In the genomic region with DNA sequence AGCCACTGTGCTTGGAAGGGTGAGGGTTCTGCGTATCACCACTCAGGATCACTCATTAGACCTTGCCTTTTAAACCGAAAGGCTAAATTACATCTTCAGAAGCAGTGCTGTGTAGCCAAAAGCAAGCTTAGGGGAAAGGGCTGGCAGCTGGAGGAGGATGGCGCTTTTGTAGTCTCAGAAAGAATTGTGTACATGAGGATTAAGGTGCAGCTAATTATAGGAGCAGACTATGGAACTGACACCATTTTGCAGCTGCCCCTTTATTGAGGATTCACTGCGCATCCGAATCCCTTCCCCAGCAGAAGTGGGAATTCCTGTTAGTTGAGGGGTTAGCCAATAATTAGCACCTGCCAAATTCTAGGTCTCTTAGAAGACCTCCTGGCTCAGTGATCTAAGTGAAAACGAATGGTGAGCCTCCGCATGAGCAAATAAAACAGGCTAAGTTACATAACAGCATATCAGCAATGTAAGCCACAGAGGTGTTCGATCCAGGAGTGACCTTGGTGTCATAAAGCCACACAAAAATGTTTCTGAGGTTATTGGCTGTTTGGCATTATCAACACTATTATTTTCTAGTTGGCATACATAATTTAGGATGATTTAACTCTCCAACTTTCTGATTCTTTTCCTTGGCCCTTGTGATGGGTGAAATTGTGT, we compare ENCODE assay signal across 25 cellular contexts. TPM values are rescaled to one million over a fixed set of nuclear protein-coding genes. Genes with fewer than 3 reads are reported as not detected.
DNase-seq lines count a peak whose midpoint lies in the region; ATAC-seq and TF ChIP-seq lines count a peak whose summit lies in the region.
"Had no signal": no experiment of that assay in that cellular context is flagged by ENCODE, and none has a peak within 500 bp of the region (broad histone marks: within the 10 kb centered on the region; RNA-seq: fewer than 3 reads in every experiment).

No MANE protein-coding gene starts in this region.

- H3K9me2 ChIP-seq in neural cell (ENCODE audit: insufficient read depth, low read length) = no peaks in the 10 kb centered on the region

- H3K4me1 ChIP-seq in prostate gland (replicated peaks) = no peaks in the 10 kb centered on the region
- H3K4me1 ChIP-seq: psoas muscle had no signal

- TF ChIP-seq POLR2A in prostate gland (IDR thresholded peaks at IDR 0.05) (no peak), erythroblast (IDR thresholded peaks at IDR 0.05; ENCODE audit: low read length) (no peak)

- no peak overlapping the region for H3K9ac ChIP-seq in neural cell (ENCODE audit: low read length)

- H3K36me3 ChIP-seq in neural cell (ENCODE audit: insufficient read depth, low read length) (no peaks in the 10 kb centered on the region), prostate gland (no peaks in the 10 kb centered on the region)
- H3K36me3 ChIP-seq: stomach had no signal

- H4K20me1 ChIP-seq in neural cell (ENCODE audit: insufficient read depth) = peaks cover 3% of the 10 kb centered on the region

- peak overlapping the region; percentile 83 for H3K27ac ChIP-seq in neural cell (ENCODE audit: low read length)
- H3K27ac ChIP-seq in prostate gland = no peak overlapping the region
- H3K27ac ChIP-seq: psoas muscle, skin epidermis, stomach had no signal

- H3F3A ChIP-seq in neural cell (ENCODE audit: insufficient read depth, low read length, poor library complexity, severe bottlenecking) = peaks cover 13% of the 10 kb centered on the region

- no peak for TF ChIP-seq EP300 in neural cell (conservative IDR thresholded peaks at IDR 0.05; ENCODE audit: poor library complexity, severe bottlenecking)

- peak; percentile 88 for DNase-seq in NCI-H1105 treated with DMSO at 0.1 percent for 48 hours (lab: John Stamatoyannopoulos, UW)
- peak; percentile 84 for DNase-seq in NCI-H2081 treated with DMSO at 0.1 percent for 48 hours (lab: John Stamatoyannopoulos, UW)
- DNase-seq in NCI-H748 (lab: John Stamatoyannopoulos, UW; ENCODE audit: unreplicated experiment) = peak; percentile 96
- DNase-seq in prostate gland (ENCODE audit: low spot score) = no peak
- DNase-seq in erythroblast (lab: John Stamatoyannopoulos, UW) = no peak
- DNase-seq: activated CD4-positive, alpha-beta T cell treated with anti-CD3 and anti-CD28 coated beads, Interleukin-2, amount 50 U/mL, for 1 hour; activated CD8-positive, alpha-beta memory T cell treated with anti-CD3 and anti-CD28 coated beads, Interleukin-2, amount 50 U/mL, for 48 hours; activated gamma-delta T cell treated with Interleukin-2 at 50 U/mL for 16 hours; AML-193; central memory CD4-positive, alpha-beta T cell; foreskin melanocyte; hypothalamus; islet precursor cell; naive thymus-derived CD8-positive, alpha-beta T cell; NCI-H226; OCI-M1; psoas muscle; SIG-M5; stimulated activated CD4-positive, alpha-beta T cell treated with anti-CD3 and anti-CD28 coated beads, Interleukin-4, amount 100 ng/mL, for 24 hours; stomach had no signal

- H3K4me3 ChIP-seq in neural cell (ENCODE audit: low read length) = peak overlapping the region; percentile 48
- H3K4me3 ChIP-seq in prostate gland = no peak overlapping the region
- H3K4me3 ChIP-seq: psoas muscle, skin epidermis, stomach had no signal

- no peak for TF ChIP-seq CTCF in neural cell (IDR thresholded peaks at IDR 0.05; ENCODE audit: poor library complexity, severe bottlenecking)
- no peak for TF ChIP-seq CTCF in prostate gland (IDR thresholded peaks at IDR 0.05)

- no peak for TF ChIP-seq RAD21 in neural cell (conservative IDR thresholded peaks at IDR 0.05)

- H3K27me3 ChIP-seq in neural cell (ENCODE audit: insufficient read depth, low read depth, low read length) = no peaks in the 10 kb centered on the region
- H3K27me3 ChIP-seq in prostate gland (replicated peaks; ENCODE audit: insufficient read depth) = no peaks in the 10 kb centered on the region
- H3K27me3 ChIP-seq: stomach had no signal

- intact Hi-C loops in prostate gland (cut with DNase I) = no loop called here

- H3K4me2 ChIP-seq in neural cell (ENCODE audit: low read length) = peak overlapping the region; percentile 40

- H2AFZ ChIP-seq in neural cell (ENCODE audit: low read depth, low read length) = no peak overlapping the region

- WGBS in prostate gland = 72% methylated on average over 8 of the region's 8 CpGs

- H3K79me2 ChIP-seq in neural cell (replicated peaks; ENCODE audit: insufficient read depth, low read length) = no peaks in the 10 kb centered on the region

- ATAC-seq in GM18861 (IDR thresholded peaks at IDR 0.05; ENCODE audit: unreplicated experiment) = no peak
- ATAC-seq: HCT116; naive thymus-derived CD8-positive, alpha-beta T cell; psoas muscle had no signal

- H3K9me3 ChIP-seq in neural cell (ENCODE audit: low read length) (no peaks in the 10 kb centered on the region), prostate gland (no peaks in the 10 kb centered on the region)
- H3K9me3 ChIP-seq: psoas muscle, stomach had no signal

TF ChIP-seq in neural cell, 6 proteins besides CTCF, POLR2A, EP300 and RAD21:
- TF ChIP-seq SMC3 (conservative IDR thresholded peaks at IDR 0.05; ENCODE audit: poor library complexity) (no peak), POLR2AphosphoS5 (IDR thresholded peaks at IDR 0.05) (no peak), TAF1 (IDR thresholded peaks at IDR 0.05; ENCODE audit: low read depth) (no peak)
- TF ChIP-seq, protein P1, sequence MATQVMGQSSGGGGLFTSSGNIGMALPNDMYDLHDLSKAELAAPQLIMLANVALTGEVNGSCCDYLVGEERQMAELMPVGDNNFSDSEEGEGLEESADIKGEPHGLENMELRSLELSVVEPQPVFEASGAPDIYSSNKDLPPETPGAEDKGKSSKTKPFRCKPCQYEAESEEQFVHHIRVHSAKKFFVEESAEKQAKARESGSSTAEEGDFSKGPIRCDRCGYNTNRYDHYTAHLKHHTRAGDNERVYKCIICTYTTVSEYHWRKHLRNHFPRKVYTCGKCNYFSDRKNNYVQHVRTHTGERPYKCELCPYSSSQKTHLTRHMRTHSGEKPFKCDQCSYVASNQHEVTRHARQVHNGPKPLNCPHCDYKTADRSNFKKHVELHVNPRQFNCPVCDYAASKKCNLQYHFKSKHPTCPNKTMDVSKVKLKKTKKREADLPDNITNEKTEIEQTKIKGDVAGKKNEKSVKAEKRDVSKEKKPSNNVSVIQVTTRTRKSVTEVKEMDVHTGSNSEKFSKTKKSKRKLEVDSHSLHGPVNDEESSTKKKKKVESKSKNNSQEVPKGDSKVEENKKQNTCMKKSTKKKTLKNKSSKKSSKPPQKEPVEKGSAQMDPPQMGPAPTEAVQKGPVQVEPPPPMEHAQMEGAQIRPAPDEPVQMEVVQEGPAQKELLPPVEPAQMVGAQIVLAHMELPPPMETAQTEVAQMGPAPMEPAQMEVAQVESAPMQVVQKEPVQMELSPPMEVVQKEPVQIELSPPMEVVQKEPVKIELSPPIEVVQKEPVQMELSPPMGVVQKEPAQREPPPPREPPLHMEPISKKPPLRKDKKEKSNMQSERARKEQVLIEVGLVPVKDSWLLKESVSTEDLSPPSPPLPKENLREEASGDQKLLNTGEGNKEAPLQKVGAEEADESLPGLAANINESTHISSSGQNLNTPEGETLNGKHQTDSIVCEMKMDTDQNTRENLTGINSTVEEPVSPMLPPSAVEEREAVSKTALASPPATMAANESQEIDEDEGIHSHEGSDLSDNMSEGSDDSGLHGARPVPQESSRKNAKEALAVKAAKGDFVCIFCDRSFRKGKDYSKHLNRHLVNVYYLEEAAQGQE (IDR thresholded peaks at IDR 0.05; ENCODE audit: borderline replicate concordance) = no peak

RNA-seq across cellular contexts. Expression of a gene that starts 42.6 kb away (rescaled TPM):
- polyA plus RNA-seq in neural cell = 108 TPM in 2 replicates
- 294 and 336 TPM in 2 replicates for polyA minus RNA-seq in neural cell
- total RNA-seq in prostate gland = 10 to 100 TPM in 1 of 2 donors, 1 to 10 TPM in 1; 9.8 to 18.1 TPM
- total RNA-seq: naive thymus-derived CD8-positive, alpha-beta T cell; T-helper 1 cell treated with Interleukin-12 subunit alpha and Interleukin-12 subunit beta and Interleukin-4 antibody, amounts not matched to agents 30 ng/mL and 1 ng/mL, for 36 hours had no signal
- polyA plus RNA-seq: naive thymus-derived CD8-positive, alpha-beta T cell had no signal

Comparison
In these comparisons a context has a peak if more than half of its experiments do, and no peak if none do; other contexts are left out.
1. DNase-seq: peak in NCI-H1105 treated with DMSO at 0.1 percent for 48 hours (single experiment), NCI-H2081 treated with DMSO at 0.1 percent for 48 hours (single experiment) and NCI-H748 (single experiment); none in prostate gland (single experiment) and erythroblast (0 of 2).